ENCODE assay signal across 1 cellular context in genomic region chr1:191851799-191852595, GRCh38.
A peak's percentile ranks its signal among the peaks of the same experiment; 100 is the strongest.
TF ChIP-seq lines count a peak whose summit lies in the region.

No MANE protein-coding gene starts in this region.

TF ChIP-seq in IMR-90, 13 proteins besides CTCF, POLR2A, EP300 and RAD21:
- peak; percentile 27; the same call in 1 of the 2 replicates for TF ChIP-seq FOS (IDR thresholded peaks at IDR 0.05; ENCODE audit: low read depth, low read length)
- TF ChIP-seq, protein P1, sequence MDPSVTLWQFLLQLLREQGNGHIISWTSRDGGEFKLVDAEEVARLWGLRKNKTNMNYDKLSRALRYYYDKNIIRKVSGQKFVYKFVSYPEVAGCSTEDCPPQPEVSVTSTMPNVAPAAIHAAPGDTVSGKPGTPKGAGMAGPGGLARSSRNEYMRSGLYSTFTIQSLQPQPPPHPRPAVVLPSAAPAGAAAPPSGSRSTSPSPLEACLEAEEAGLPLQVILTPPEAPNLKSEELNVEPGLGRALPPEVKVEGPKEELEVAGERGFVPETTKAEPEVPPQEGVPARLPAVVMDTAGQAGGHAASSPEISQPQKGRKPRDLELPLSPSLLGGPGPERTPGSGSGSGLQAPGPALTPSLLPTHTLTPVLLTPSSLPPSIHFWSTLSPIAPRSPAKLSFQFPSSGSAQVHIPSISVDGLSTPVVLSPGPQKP (IDR thresholded peaks at IDR 0.05; ENCODE audit: borderline replicate concordance, low read depth, low read length), result no peak
- no peak for TF ChIP-seq SMC3 (IDR thresholded peaks at IDR 0.05; ENCODE audit: low read depth, low read length)
- TF ChIP-seq MXI1 (IDR thresholded peaks at IDR 0.05; ENCODE audit: borderline replicate concordance, low read depth, low read length), result no peak
- no peak for TF ChIP-seq MAFK (IDR thresholded peaks at IDR 0.05; ENCODE audit: low read depth, low read length)
- no peak for TF ChIP-seq BHLHE40 (IDR thresholded peaks at IDR 0.05; ENCODE audit: low read depth, low read length)
